In the genomic region with DNA sequence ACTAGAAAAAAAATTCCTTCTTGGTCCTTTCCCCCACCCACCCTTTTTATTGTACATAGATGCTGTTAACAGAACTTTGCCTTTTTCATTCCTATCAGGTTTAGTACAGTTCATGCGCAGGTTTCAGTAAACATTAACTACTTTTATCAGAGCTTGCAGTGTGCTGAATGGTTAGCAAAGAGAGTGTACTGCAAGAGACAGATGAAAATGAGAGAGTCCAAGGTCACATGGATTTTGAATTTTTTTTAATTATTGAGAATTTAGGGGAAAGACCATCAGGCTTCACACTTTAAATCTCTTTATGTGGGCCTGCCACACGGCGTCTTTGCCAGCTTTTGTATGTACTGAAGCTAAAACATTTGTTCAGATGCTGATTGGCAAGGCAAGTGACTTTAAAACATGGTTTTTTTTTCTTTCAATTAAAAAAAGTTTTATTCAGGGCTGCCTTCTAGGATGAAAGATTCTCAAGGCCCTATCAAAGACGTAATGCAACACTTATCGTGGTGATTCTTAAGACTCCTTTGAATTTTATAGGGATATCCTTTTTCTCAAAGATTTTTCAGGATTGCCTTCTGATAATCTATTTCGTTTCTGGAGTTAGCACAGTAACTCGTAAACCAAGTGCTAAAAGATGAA, we compare ENCODE assay signal across 1 cellular context.
TF ChIP-seq lines count a peak whose summit lies in the region.

No MANE protein-coding gene starts in this region.

TF ChIP-seq in HepG2, 621 proteins besides CTCF, POLR2A, EP300 and RAD21 (continued from another document and continues in another):
- TF ChIP-seq, protein P1, sequence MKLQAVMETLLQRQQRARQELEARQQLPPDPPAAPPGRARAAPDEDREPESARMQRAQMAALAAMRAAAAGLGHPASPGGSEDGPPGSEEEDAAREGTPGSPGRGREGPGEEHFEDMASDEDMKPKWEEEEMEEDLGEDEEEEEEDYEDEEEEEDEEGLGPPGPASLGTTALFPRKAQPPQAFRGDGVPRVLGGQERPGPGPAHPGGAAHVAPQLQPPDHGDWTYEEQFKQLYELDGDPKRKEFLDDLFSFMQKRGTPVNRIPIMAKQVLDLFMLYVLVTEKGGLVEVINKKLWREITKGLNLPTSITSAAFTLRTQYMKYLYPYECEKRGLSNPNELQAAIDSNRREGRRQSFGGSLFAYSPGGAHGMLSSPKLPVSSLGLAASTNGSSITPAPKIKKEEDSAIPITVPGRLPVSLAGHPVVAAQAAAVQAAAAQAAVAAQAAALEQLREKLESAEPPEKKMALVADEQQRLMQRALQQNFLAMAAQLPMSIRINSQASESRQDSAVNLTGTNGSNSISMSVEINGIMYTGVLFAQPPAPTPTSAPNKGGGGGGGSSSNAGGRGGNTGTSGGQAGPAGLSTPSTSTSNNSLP (IDR thresholded peaks at IDR 0.05; ENCODE audit: low read depth, low read length), result peak; percentile 95
- TF ChIP-seq, protein P2, sequence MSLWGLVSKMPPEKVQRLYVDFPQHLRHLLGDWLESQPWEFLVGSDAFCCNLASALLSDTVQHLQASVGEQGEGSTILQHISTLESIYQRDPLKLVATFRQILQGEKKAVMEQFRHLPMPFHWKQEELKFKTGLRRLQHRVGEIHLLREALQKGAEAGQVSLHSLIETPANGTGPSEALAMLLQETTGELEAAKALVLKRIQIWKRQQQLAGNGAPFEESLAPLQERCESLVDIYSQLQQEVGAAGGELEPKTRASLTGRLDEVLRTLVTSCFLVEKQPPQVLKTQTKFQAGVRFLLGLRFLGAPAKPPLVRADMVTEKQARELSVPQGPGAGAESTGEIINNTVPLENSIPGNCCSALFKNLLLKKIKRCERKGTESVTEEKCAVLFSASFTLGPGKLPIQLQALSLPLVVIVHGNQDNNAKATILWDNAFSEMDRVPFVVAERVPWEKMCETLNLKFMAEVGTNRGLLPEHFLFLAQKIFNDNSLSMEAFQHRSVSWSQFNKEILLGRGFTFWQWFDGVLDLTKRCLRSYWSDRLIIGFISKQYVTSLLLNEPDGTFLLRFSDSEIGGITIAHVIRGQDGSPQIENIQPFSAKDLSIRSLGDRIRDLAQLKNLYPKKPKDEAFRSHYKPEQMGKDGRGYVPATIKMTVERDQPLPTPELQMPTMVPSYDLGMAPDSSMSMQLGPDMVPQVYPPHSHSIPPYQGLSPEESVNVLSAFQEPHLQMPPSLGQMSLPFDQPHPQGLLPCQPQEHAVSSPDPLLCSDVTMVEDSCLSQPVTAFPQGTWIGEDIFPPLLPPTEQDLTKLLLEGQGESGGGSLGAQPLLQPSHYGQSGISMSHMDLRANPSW (CRISPR knock-in tag; IDR thresholded peaks at IDR 0.05; ENCODE audit: borderline replicate concordance), result no peak
- TF ChIP-seq NBN (conservative IDR thresholded peaks at IDR 0.05) (no peak), PHF21A (CRISPR knock-in tag; IDR thresholded peaks at IDR 0.05) (peak; percentile 10; the same call in 1 of the 2 replicates), ZNF883 (CRISPR knock-in tag; IDR thresholded peaks at IDR 0.05; ENCODE audit: not compliant biosample characterization) (no peak), SP4 (CRISPR knock-in tag; IDR thresholded peaks at IDR 0.05) (no peak), ZNF552 (CRISPR knock-in tag; IDR thresholded peaks at IDR 0.05; ENCODE audit: borderline replicate concordance) (no peak), ZNF790 (CRISPR knock-in tag; IDR thresholded peaks at IDR 0.05; ENCODE audit: borderline replicate concordance) (no peak), ZNF451 (CRISPR knock-in tag; IDR thresholded peaks at IDR 0.05) (no peak), ZBTB7A (CRISPR knock-in tag; IDR thresholded peaks at IDR 0.05) (no peak), CBX5 (CRISPR knock-in tag; IDR thresholded peaks at IDR 0.05; ENCODE audit: borderline replicate concordance) (no peak), SCMH1 (CRISPR knock-in tag; IDR thresholded peaks at IDR 0.05; ENCODE audit: borderline replicate concordance) (no peak), ZNF775 (CRISPR knock-in tag; IDR thresholded peaks at IDR 0.05; ENCODE audit: borderline replicate concordance) (no peak), MIXL1 (CRISPR knock-in tag; IDR thresholded peaks at IDR 0.05) (peak; percentile 82; the same call in 1 of the 2 replicates), SMARCC2 (IDR thresholded peaks at IDR 0.05) (no peak), SNAPC2 (CRISPR knock-in tag; IDR thresholded peaks at IDR 0.05) (no peak), ZBTB38 (CRISPR knock-in tag; IDR thresholded peaks at IDR 0.05) (no peak), ZNF343 (CRISPR knock-in tag; IDR thresholded peaks at IDR 0.05) (no peak), TEAD3 (CRISPR knock-in tag; optimal IDR thresholded peaks at IDR 0.05; ENCODE audit: borderline replicate concordance) (peak; percentile 57)
- TF ChIP-seq, protein P3, sequence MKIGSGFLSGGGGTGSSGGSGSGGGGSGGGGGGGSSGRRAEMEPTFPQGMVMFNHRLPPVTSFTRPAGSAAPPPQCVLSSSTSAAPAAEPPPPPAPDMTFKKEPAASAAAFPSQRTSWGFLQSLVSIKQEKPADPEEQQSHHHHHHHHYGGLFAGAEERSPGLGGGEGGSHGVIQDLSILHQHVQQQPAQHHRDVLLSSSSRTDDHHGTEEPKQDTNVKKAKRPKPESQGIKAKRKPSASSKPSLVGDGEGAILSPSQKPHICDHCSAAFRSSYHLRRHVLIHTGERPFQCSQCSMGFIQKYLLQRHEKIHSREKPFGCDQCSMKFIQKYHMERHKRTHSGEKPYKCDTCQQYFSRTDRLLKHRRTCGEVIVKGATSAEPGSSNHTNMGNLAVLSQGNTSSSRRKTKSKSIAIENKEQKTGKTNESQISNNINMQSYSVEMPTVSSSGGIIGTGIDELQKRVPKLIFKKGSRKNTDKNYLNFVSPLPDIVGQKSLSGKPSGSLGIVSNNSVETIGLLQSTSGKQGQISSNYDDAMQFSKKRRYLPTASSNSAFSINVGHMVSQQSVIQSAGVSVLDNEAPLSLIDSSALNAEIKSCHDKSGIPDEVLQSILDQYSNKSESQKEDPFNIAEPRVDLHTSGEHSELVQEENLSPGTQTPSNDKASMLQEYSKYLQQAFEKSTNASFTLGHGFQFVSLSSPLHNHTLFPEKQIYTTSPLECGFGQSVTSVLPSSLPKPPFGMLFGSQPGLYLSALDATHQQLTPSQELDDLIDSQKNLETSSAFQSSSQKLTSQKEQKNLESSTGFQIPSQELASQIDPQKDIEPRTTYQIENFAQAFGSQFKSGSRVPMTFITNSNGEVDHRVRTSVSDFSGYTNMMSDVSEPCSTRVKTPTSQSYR (CRISPR knock-in tag; IDR thresholded peaks at IDR 0.05; ENCODE audit: borderline replicate concordance), result no peak
- TF ChIP-seq, protein P4, sequence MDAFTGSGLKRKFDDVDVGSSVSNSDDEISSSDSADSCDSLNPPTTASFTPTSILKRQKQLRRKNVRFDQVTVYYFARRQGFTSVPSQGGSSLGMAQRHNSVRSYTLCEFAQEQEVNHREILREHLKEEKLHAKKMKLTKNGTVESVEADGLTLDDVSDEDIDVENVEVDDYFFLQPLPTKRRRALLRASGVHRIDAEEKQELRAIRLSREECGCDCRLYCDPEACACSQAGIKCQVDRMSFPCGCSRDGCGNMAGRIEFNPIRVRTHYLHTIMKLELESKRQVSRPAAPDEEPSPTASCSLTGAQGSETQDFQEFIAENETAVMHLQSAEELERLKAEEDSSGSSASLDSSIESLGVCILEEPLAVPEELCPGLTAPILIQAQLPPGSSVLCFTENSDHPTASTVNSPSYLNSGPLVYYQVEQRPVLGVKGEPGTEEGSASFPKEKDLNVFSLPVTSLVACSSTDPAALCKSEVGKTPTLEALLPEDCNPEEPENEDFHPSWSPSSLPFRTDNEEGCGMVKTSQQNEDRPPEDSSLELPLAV (CRISPR knock-in tag; conservative IDR thresholded peaks at IDR 0.05; ENCODE audit: low read depth), result no peak
- TF ChIP-seq, protein P5, sequence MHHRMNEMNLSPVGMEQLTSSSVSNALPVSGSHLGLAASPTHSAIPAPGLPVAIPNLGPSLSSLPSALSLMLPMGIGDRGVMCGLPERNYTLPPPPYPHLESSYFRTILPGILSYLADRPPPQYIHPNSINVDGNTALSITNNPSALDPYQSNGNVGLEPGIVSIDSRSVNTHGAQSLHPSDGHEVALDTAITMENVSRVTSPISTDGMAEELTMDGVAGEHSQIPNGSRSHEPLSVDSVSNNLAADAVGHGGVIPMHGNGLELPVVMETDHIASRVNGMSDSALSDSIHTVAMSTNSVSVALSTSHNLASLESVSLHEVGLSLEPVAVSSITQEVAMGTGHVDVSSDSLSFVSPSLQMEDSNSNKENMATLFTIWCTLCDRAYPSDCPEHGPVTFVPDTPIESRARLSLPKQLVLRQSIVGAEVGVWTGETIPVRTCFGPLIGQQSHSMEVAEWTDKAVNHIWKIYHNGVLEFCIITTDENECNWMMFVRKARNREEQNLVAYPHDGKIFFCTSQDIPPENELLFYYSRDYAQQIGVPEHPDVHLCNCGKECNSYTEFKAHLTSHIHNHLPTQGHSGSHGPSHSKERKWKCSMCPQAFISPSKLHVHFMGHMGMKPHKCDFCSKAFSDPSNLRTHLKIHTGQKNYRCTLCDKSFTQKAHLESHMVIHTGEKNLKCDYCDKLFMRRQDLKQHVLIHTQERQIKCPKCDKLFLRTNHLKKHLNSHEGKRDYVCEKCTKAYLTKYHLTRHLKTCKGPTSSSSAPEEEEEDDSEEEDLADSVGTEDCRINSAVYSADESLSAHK (CRISPR knock-in tag; IDR thresholded peaks at IDR 0.05; ENCODE audit: borderline replicate concordance), result no peak
- TF ChIP-seq, protein P6, sequence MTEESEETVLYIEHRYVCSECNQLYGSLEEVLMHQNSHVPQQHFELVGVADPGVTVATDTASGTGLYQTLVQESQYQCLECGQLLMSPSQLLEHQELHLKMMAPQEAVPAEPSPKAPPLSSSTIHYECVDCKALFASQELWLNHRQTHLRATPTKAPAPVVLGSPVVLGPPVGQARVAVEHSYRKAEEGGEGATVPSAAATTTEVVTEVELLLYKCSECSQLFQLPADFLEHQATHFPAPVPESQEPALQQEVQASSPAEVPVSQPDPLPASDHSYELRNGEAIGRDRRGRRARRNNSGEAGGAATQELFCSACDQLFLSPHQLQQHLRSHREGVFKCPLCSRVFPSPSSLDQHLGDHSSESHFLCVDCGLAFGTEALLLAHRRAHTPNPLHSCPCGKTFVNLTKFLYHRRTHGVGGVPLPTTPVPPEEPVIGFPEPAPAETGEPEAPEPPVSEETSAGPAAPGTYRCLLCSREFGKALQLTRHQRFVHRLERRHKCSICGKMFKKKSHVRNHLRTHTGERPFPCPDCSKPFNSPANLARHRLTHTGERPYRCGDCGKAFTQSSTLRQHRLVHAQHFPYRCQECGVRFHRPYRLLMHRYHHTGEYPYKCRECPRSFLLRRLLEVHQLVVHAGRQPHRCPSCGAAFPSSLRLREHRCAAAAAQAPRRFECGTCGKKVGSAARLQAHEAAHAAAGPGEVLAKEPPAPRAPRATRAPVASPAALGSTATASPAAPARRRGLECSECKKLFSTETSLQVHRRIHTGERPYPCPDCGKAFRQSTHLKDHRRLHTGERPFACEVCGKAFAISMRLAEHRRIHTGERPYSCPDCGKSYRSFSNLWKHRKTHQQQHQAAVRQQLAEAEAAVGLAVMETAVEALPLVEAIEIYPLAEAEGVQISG (CRISPR knock-in tag; IDR thresholded peaks at IDR 0.05), result no peak
- TF ChIP-seq, protein P7, sequence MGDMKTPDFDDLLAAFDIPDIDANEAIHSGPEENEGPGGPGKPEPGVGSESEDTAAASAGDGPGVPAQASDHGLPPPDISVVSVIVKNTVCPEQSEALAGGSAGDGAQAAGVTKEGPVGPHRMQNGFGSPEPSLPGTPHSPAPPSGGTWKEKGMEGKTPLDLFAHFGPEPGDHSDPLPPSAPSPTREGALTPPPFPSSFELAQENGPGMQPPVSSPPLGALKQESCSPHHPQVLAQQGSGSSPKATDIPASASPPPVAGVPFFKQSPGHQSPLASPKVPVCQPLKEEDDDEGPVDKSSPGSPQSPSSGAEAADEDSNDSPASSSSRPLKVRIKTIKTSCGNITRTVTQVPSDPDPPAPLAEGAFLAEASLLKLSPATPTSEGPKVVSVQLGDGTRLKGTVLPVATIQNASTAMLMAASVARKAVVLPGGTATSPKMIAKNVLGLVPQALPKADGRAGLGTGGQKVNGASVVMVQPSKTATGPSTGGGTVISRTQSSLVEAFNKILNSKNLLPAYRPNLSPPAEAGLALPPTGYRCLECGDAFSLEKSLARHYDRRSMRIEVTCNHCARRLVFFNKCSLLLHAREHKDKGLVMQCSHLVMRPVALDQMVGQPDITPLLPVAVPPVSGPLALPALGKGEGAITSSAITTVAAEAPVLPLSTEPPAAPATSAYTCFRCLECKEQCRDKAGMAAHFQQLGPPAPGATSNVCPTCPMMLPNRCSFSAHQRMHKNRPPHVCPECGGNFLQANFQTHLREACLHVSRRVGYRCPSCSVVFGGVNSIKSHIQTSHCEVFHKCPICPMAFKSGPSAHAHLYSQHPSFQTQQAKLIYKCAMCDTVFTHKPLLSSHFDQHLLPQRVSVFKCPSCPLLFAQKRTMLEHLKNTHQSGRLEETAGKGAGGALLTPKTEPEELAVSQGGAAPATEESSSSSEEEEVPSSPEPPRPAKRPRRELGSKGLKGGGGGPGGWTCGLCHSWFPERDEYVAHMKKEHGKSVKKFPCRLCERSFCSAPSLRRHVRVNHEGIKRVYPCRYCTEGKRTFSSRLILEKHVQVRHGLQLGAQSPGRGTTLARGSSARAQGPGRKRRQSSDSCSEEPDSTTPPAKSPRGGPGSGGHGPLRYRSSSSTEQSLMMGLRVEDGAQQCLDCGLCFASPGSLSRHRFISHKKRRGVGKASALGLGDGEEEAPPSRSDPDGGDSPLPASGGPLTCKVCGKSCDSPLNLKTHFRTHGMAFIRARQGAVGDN (CRISPR knock-in tag; IDR thresholded peaks at IDR 0.05), result no peak
- TF ChIP-seq, protein P8, sequence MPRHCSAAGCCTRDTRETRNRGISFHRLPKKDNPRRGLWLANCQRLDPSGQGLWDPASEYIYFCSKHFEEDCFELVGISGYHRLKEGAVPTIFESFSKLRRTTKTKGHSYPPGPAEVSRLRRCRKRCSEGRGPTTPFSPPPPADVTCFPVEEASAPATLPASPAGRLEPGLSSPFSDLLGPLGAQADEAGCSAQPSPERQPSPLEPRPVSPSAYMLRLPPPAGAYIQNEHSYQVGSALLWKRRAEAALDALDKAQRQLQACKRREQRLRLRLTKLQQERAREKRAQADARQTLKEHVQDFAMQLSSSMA (CRISPR knock-in tag; IDR thresholded peaks at IDR 0.05), result no peak
- TF ChIP-seq, protein P9, sequence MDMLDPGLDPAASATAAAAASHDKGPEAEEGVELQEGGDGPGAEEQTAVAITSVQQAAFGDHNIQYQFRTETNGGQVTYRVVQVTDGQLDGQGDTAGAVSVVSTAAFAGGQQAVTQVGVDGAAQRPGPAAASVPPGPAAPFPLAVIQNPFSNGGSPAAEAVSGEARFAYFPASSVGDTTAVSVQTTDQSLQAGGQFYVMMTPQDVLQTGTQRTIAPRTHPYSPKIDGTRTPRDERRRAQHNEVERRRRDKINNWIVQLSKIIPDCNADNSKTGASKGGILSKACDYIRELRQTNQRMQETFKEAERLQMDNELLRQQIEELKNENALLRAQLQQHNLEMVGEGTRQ (IDR thresholded peaks at IDR 0.05; ENCODE audit: low read depth, low read length), result no peak
- TF ChIP-seq, protein P9 (CRISPR knock-in tag; IDR thresholded peaks at IDR 0.05; ENCODE audit: borderline replicate concordance), result no peak
- TF ChIP-seq, protein P10, sequence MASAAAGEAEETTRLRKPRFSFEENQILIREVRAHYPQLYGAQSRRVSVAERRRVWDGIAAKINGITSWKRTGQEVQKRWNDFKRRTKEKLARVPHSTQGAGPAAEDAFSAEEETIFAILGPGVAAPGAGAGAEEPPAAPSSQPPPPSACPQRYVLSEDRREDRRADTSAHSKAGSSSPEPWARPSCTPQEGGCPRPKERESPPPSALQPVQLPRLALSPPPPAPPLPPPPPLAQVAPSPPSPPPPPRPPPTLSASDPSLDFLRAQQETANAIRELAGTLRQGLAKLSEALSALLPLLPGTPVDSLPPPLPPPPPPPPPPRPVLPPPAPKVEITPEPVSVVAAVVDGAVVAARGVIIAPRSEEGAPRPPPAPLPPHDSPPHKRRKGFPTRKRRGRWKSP (CRISPR knock-in tag; IDR thresholded peaks at IDR 0.05), result no peak
